Comparison of ENCODE assay signal across 12 cellular contexts in genomic region chr15:31331389-31331788, GRCh38. TPM values are rescaled to one million over a fixed set of nuclear protein-coding genes. Genes with fewer than 3 reads are reported as not detected.
DNase-seq lines count a peak whose midpoint lies in the region; ATAC-seq, FAIRE-seq and TF ChIP-seq lines count a peak whose summit lies in the region.
"Had no signal": no experiment of that assay in that cellular context is flagged by ENCODE, and none has a peak within 500 bp of the region (broad histone marks: within the 10 kb centered on the region; RNA-seq: fewer than 3 reads in every experiment).

No MANE protein-coding gene starts in this region.

- no peaks in the 10 kb centered on the region for H3K27me3 Mint-ChIP-seq in T-helper 2 cell treated with Interferon-gamma antibody and Interleukin-4, amounts not matched to agents 5 μg/mL and 100 μg/mL, for 36 hours (ENCODE audit: low read depth)

- intact Hi-C loops in body of pancreas (cut with DNase I) (no loop called here), spleen (cut with DNase I; ENCODE audit: low total_unique reads) (loop anchor here (10.0 kb wide), 1 partner anchor 63 kb away; no protein-coding TSS in a partner anchor)

- H3K27ac ChIP-seq in body of pancreas (peak overlapping the region in 3 of 4 donors; percentile 98 to 100 (median 99)), spleen (peak overlapping the region in 6 of 8 donors; percentile 15 to 100 (median 98))
- H3K27ac ChIP-seq: A549 had no signal

- peaks cover 50% of the 10 kb centered on the region for H3K36me3 Mint-ChIP-seq in T-helper 2 cell treated with Interferon-gamma antibody and Interleukin-4, amounts not matched to agents 5 μg/mL and 100 μg/mL, for 36 hours (ENCODE audit: low read depth)

- peaks cover 84% of the 10 kb centered on the region for H3K79me2 ChIP-seq in Loucy (ENCODE audit: insufficient read depth, low read length)

- no peaks in the 10 kb centered on the region for H3K27me3 ChIP-seq in Loucy (ENCODE audit: insufficient read depth, low read length, poor library complexity, severe bottlenecking)
- no peaks in the 10 kb centered on the region for H3K27me3 ChIP-seq in body of pancreas
- H3K27me3 ChIP-seq in spleen (replicated peaks in 1 of 7): no peaks in the 10 kb centered on the region

- H3K27ac Mint-ChIP-seq in T-helper 2 cell treated with Interferon-gamma antibody and Interleukin-4, amounts not matched to agents 5 μg/mL and 100 μg/mL, for 36 hours: peak overlapping the region; percentile 64
- H3K27ac Mint-ChIP-seq: HFFc6 had no signal

- peaks cover 78% of the 10 kb centered on the region for H4K20me1 ChIP-seq in Loucy (ENCODE audit: insufficient read depth, low read length, poor library complexity, severe bottlenecking)

- H2AFZ ChIP-seq in Loucy (ENCODE audit: low read length): no peak overlapping the region

- WGBS in body of pancreas, 2 donors: 79 to 90% methylated on average over 5 of the region's 5 CpGs
- 65 to 97% (median 70%) methylated on average over 2 to 5 of the region's 5 CpGs for WGBS in spleen, 5 donors

- no peaks in the 10 kb centered on the region for H3F3A ChIP-seq in Loucy (ENCODE audit: low read depth)

- H3K9me3 ChIP-seq in Loucy (ENCODE audit: insufficient read depth, low read depth, low read length) (no peaks in the 10 kb centered on the region), body of pancreas (no peaks in the 10 kb centered on the region), spleen (no peaks in the 10 kb centered on the region)
- H3K9me3 ChIP-seq: A549 had no signal

- H3K9me3 Mint-ChIP-seq in T-helper 2 cell treated with Interferon-gamma antibody and Interleukin-4, amounts not matched to agents 5 μg/mL and 100 μg/mL, for 36 hours: no peaks in the 10 kb centered on the region
- H3K9me3 Mint-ChIP-seq: HFFc6 had no signal

- no peak for ATAC-seq in body of pancreas
- ATAC-seq: A549 had no signal

- H3K4me3 ChIP-seq in Loucy (ENCODE audit: low read length, poor library complexity, severe bottlenecking) (peak overlapping the region; percentile 86), body of pancreas (no peak overlapping the region), spleen (peak overlapping the region in 3 of 8 donors; percentile 0 to 82 (median 4))
- H3K4me3 ChIP-seq: A549 had no signal

- TF ChIP-seq CTCF in Loucy (conservative IDR thresholded peaks at IDR 0.05; ENCODE audit: low read length) (no peak), body of pancreas (IDR thresholded peaks at IDR 0.05) (no peak), spleen (IDR thresholded peaks at IDR 0.05 in 8 of 11, conservative IDR thresholded peaks at IDR 0.05 in 3 of 11) (no peak)

- H3K9me2 ChIP-seq in Loucy (replicated peaks; ENCODE audit: low read depth, low read length): no peaks in the 10 kb centered on the region

- peaks cover 62% of the 10 kb centered on the region for H3K4me1 Mint-ChIP-seq in T-helper 2 cell treated with Interferon-gamma antibody and Interleukin-4, amounts not matched to agents 5 μg/mL and 100 μg/mL, for 36 hours (ENCODE audit: low read depth)

- H3K4me2 ChIP-seq in Loucy (ENCODE audit: low read depth, low read length, poor library complexity, severe bottlenecking): peak overlapping the region; percentile 84
- H3K4me2 ChIP-seq: A549 had no signal

- TF ChIP-seq POLR2A in body of pancreas (IDR thresholded peaks at IDR 0.05): peak in 1 of 3 donors; percentile 9
- TF ChIP-seq POLR2A in spleen (IDR thresholded peaks at IDR 0.05): no peak

- H3K4me1 ChIP-seq in Loucy (ENCODE audit: insufficient read depth, low read length, poor library complexity, severe bottlenecking) (peaks cover 52% of the 10 kb centered on the region), body of pancreas (peaks cover 72% of the 10 kb centered on the region), spleen (peaks cover 13 to 79% (median 77%) of the 10 kb centered on the region in 6 donors)

- H3K36me3 ChIP-seq in Loucy (ENCODE audit: insufficient read depth, low read length): no peaks in the 10 kb centered on the region
- H3K36me3 ChIP-seq in body of pancreas (replicated peaks in 1 of 2; ENCODE audit: insufficient read depth in 1 of 2, low read depth in 2 of 2): no peaks in the 10 kb centered on the region
- H3K36me3 ChIP-seq in spleen: peaks cover 0 to 22% (median 0%) of the 10 kb centered on the region in 6 donors

- H3K4me3 Mint-ChIP-seq in T-helper 2 cell treated with Interferon-gamma antibody and Interleukin-4, amounts not matched to agents 5 μg/mL and 100 μg/mL, for 36 hours: peak overlapping the region; percentile 99
- H3K4me3 Mint-ChIP-seq: HFFc6 had no signal

- H3K9ac ChIP-seq in Loucy (ENCODE audit: low read depth, low read length, poor library complexity, severe bottlenecking): peak overlapping the region; percentile 46

- no peak for DNase-seq in T-helper 2 cell treated with Interferon-gamma antibody and Interleukin-4, amounts not matched to agents 5 μg/mL and 100 μg/mL, for 36 hours (ENCODE audit: low spot score)
- DNase-seq in T-helper 2 cell (no peak), body of pancreas (no peak), spleen (peak; percentile 74), retina (no peak), KG1 (lab: John Stamatoyannopoulos, UW) (no peak), RCC 7860 (ENCODE audit: low spot score) (no peak)
- DNase-seq: activated CD8-positive, alpha-beta memory T cell treated with anti-CD3 and anti-CD28 coated beads, Interleukin-2, amount 50 U/mL, for 48 hours; DMS53; HFFc6 had no signal

- no peak for FAIRE-seq in RCC 7860 (lab: Jason Lieb, UNC)
- FAIRE-seq: A549 had no signal

RNA-seq across cellular contexts. Expression of gene KLF13, which starts 4.8 kb away (rescaled TPM):
- 10 to 100 TPM; 25.7 to 38.4 TPM for total RNA-seq in body of pancreas
- 100 to 1,000 TPM in 1 of 7 donors, 10 to 100 TPM in 6; 71.6 to 111 (median 85.8) TPM for total RNA-seq in spleen
- polyA plus RNA-seq in spleen: 10 to 100 TPM; 21.8 to 43.3 (median 43.1) TPM
